ENCODE assay signal across 10 cellular contexts in the genomic region with DNA sequence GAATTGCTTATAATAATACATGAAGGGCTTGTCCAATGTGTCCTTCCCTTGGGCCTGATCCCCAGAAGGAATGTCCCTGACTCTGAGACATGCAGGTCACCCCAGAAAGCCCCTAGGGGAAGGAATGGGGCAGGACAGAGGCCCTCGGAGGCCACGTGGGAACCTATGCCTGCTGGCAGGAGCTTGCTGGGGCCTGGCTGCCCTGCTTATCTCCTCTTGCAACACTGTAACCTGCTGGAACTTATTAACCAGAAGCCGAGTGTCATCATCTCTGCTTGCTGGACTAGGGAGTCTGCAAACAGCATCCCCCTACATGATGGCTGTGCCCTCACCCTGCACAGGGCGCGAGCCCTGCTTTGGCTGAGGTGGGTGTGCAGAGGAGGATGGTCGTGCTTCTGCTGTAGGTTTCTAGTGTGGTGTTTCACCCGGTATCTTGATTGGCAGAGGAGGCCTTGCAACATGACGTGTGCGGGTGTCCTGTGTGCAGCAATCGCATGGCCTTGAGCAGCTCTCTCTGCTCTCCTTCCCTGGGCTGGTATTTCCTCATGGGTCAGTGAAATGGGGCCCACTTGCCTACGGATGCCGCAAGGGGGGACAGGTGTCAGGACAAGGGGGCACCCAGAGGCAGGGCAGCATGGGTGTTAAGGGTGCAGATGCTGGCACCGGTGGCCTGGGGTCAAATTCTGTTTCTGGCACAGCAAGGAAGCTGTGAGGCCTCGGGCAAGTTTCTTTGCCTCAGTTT. TPM values are rescaled to one million over a fixed set of nuclear protein-coding genes. Genes with fewer than 3 reads are reported as not detected.
DNase-seq lines count a peak whose midpoint lies in the region; ATAC-seq and TF ChIP-seq lines count a peak whose summit lies in the region.
"Had no signal": no experiment of that assay in that cellular context is flagged by ENCODE, and none has a peak within 500 bp of the region (broad histone marks: within the 10 kb centered on the region; RNA-seq: fewer than 3 reads in every experiment).

No MANE protein-coding gene starts in this region.

- H3K27me3 ChIP-seq in BJ (ENCODE audit: control insufficient read depth, insufficient read depth, low read length), result peaks cover 8% of the 10 kb centered on the region

- intact Hi-C loops in mucosa of descending colon (cut with DNase I, micrococcal nuclease), result no loop called here

- POLR2A ChIA-PET in BJ (lab: Charles Lee), result no interaction called here

- H3K4me1 ChIP-seq in mucosa of descending colon (ENCODE audit: low read depth), result peaks cover 7% of the 10 kb centered on the region

- TF ChIP-seq CTCF in BJ (IDR thresholded peaks at IDR 0.05; ENCODE audit: insufficient read depth, low read depth, low read length) (peak; percentile 32), fibroblast of mammary gland (conservative IDR thresholded peaks at IDR 0.05; ENCODE audit: control insufficient read depth, insufficient read depth, low read depth, low read length) (no peak), mucosa of descending colon (IDR thresholded peaks at IDR 0.05) (no peak)

- H3K4me3 ChIP-seq in BJ (ENCODE audit: low read depth, low read length) (no peak overlapping the region), fibroblast of mammary gland (ENCODE audit: control insufficient read depth, low read depth, low read length) (no peak overlapping the region), mucosa of descending colon (no peak overlapping the region)

- ATAC-seq in mucosa of descending colon (peak; percentile 25), HG03565 (IDR thresholded peaks at IDR 0.05; ENCODE audit: unreplicated experiment) (no peak), GM21529 (IDR thresholded peaks at IDR 0.05; ENCODE audit: unreplicated experiment) (no peak), GM19452 (IDR thresholded peaks at IDR 0.05; ENCODE audit: unreplicated experiment) (no peak)

- H3K36me3 ChIP-seq in BJ (ENCODE audit: control insufficient read depth, insufficient read depth, low read length) (no peaks in the 10 kb centered on the region), mucosa of descending colon (ENCODE audit: low read depth) (no peaks in the 10 kb centered on the region)

- H3K9me3 ChIP-seq in mucosa of descending colon, result no peaks in the 10 kb centered on the region

- CTCF ChIA-PET in BJ (lab: Yijun Ruan, JAX), result interaction anchor here (0.6 to 1.5 kb wide), 2 partner anchors 10 to 32 kb away, joined by 3 to 4 read pairs; no protein-coding TSS in a partner anchor

- no peak for DNase-seq in BJ (ENCODE audit: low read depth)
- DNase-seq in MV-4-11 (lab: John Stamatoyannopoulos, UW), result peak; percentile 83
- peak; percentile 10 for DNase-seq in fibroblast of mammary gland (ENCODE audit: low read depth)
- DNase-seq in mucosa of descending colon, result peak in 1 of 3 donors; percentile 34
- DNase-seq in DMS 273 (lab: John Stamatoyannopoulos, UW; ENCODE audit: unreplicated experiment), result no peak
- DNase-seq: NCI-H2171 had no signal

RNA-seq across cellular contexts. Expression of gene CHST13, which starts 5.0 kb away (rescaled TPM):
- polyA plus RNA-seq in BJ (2011; rRNA removed), result not detected in 2 replicates
- not detected in 2 replicates for polyA minus RNA-seq in BJ (2011; rRNA and poly(A)+ RNA removed)
- 1 to 10 TPM in 1 of 3 donors, under 1 TPM in 2; 0.27 to 5.7 (median 0.98) TPM for total RNA-seq in mucosa of descending colon
- total RNA-seq: cerebellum had no signal

RNA-seq across cellular contexts. Expression of gene UROC1, which starts 11.4 kb away (rescaled TPM):
- polyA plus RNA-seq in BJ (2011; rRNA removed), result not detected in 2 replicates
- polyA minus RNA-seq in BJ (2011; rRNA and poly(A)+ RNA removed), result not detected in 2 replicates
- total RNA-seq in mucosa of descending colon, result not detected

RNA-seq across cellular contexts. Expression of gene C3orf22, which starts 29.8 kb away (rescaled TPM):
- polyA plus RNA-seq in BJ (2011; rRNA removed), result not detected in 2 replicates
- not detected in 2 replicates for polyA minus RNA-seq in BJ (2011; rRNA and poly(A)+ RNA removed)
- total RNA-seq in mucosa of descending colon, result not detected

RNA-seq across cellular contexts. Expression of gene ZXDC, which starts 53.3 kb away (rescaled TPM):
- polyA plus RNA-seq in BJ (2011; rRNA removed), result 11.9 and 15.8 TPM in 2 replicates
- polyA minus RNA-seq in BJ (2011; rRNA and poly(A)+ RNA removed), result 22.3 and 23.1 TPM in 2 replicates
- total RNA-seq in mucosa of descending colon, result 10 to 100 TPM; 28.7 to 39.4 (median 37.7) TPM

Comparison
In these comparisons a context has a peak if more than half of its experiments do, and no peak if none do; other contexts are left out.
1. DNase-seq: peak in MV-4-11 (single experiment) and fibroblast of mammary gland (single experiment); none in BJ (single experiment) and DMS 273 (single experiment).